ENCODE assay signal across 8 cellular contexts in the genomic region with DNA sequence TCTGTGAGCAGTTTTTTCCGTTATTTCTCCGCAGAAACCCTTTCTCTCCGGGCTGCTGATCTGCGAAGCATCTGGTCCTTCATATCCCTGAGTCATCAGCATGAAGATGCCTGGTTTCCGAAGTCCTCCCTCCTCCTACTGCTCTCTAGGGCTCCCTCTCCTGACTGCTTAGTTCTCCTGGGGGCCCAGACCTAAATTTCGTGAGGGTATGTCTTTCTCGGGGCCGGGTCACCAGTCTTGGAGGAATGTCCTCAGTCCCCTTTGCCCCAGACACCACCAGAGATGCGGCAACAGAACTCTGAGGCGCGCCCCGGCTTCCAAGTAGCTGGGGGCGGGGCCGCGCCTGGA. TPM values are rescaled to one million over a fixed set of nuclear protein-coding genes. Genes with fewer than 3 reads are reported as not detected.
DNase-seq lines count a peak whose midpoint lies in the region; ATAC-seq and TF ChIP-seq lines count a peak whose summit lies in the region.

No MANE protein-coding gene starts in this region.

- H3K79me1 ChIP-seq in mesenchymal stem cell (replicated peaks; ENCODE audit: low read length, poor library complexity, severe bottlenecking), result no peaks in the 10 kb centered on the region

- H3K9ac ChIP-seq in mesenchymal stem cell (ENCODE audit: low read length), result no peak overlapping the region

- no peak overlapping the region for H4K8ac ChIP-seq in mesenchymal stem cell (ENCODE audit: low read length)

- H3K4me1 ChIP-seq in mesenchymal stem cell (ENCODE audit: control insufficient read depth, insufficient read depth, low read depth, low read length) (peaks cover 13% of the 10 kb centered on the region), uterus (peaks cover 0 to 14% of the 10 kb centered on the region in 2 donors)

- 3% methylated on average over 15 of the region's 15 CpGs for WGBS in mesenchymal stem cell

- no peak overlapping the region for H3K27ac ChIP-seq in mesenchymal stem cell (ENCODE audit: low read length, poor library complexity, severe bottlenecking)
- no peak overlapping the region for H3K27ac ChIP-seq in uterus

- TF ChIP-seq CTCF in choroid plexus epithelial cell (conservative IDR thresholded peaks at IDR 0.05; ENCODE audit: low read depth, low read length), result peak; percentile 40
- no peak for TF ChIP-seq CTCF in uterus (IDR thresholded peaks at IDR 0.05)

- H3K27me3 ChIP-seq in mesenchymal stem cell (ENCODE audit: control insufficient read depth in 1 of 2, insufficient read depth in 1 of 2, low read length in 2 of 2) (peaks cover 40 to 76% of the 10 kb centered on the region in 2 experiments), uterus (peaks cover 0 to 9% of the 10 kb centered on the region in 2 donors)

- no peak overlapping the region for H2BK5ac ChIP-seq in mesenchymal stem cell (ENCODE audit: low read depth, low read length, poor library complexity, severe bottlenecking)

- peaks cover 0 to 5% of the 10 kb centered on the region in 2 experiments for H3K36me3 ChIP-seq in mesenchymal stem cell (ENCODE audit: control insufficient read depth in 1 of 2, insufficient read depth in 2 of 2, low read depth in 1 of 2, low read length in 2 of 2)
- no peaks in the 10 kb centered on the region for H3K36me3 ChIP-seq in uterus

- peak overlapping the region; percentile 3 for H4K91ac ChIP-seq in mesenchymal stem cell (ENCODE audit: low read length)

- H3K18ac ChIP-seq in mesenchymal stem cell (ENCODE audit: low read depth in 1 of 2, low read length in 2 of 2), result no peak overlapping the region

- no peak overlapping the region for H2AK5ac ChIP-seq in mesenchymal stem cell (ENCODE audit: low read length, severe bottlenecking)

- no peak overlapping the region for H3K4ac ChIP-seq in mesenchymal stem cell (ENCODE audit: low read depth in 1 of 2, low read length in 2 of 2)

- no peaks in the 10 kb centered on the region for H3K9me3 ChIP-seq in mesenchymal stem cell (ENCODE audit: control insufficient read depth, low read length)
- H3K9me3 ChIP-seq in uterus, result no peaks in the 10 kb centered on the region

- H2AFZ ChIP-seq in mesenchymal stem cell (ENCODE audit: low read depth, low read length), result peak overlapping the region; percentile 49

- no peak overlapping the region for H3K14ac ChIP-seq in mesenchymal stem cell (ENCODE audit: low read length in 2 of 2)

- H3K4me3 ChIP-seq in choroid plexus epithelial cell (ENCODE audit: low read depth, low read length) (peak overlapping the region; percentile 58), mesenchymal stem cell (ENCODE audit: insufficient read depth in 1 of 2, low read depth in 1 of 2, low read length in 2 of 2) (peak overlapping the region; percentile 69 to 71), uterus (peak overlapping the region; percentile 10 to 38)

- intact Hi-C loops in uterus (cut with DNase I; ENCODE audit: low total_unique reads), result no loop called here

- ATAC-seq in GM18502 (IDR thresholded peaks at IDR 0.05; ENCODE audit: poor library complexity, unreplicated experiment), result peak; percentile 5

- H3K23ac ChIP-seq in mesenchymal stem cell (ENCODE audit: low read length in 2 of 2), result no peak overlapping the region

- no peak overlapping the region for H2BK12ac ChIP-seq in mesenchymal stem cell (ENCODE audit: low read length in 2 of 2)

- TF ChIP-seq POLR2A in uterus (IDR thresholded peaks at IDR 0.05), result no peak

- DNase-seq in ACHN (peak; percentile 92), NCI-H446 treated with DMSO at 0.1 percent for 48 hours (lab: John Stamatoyannopoulos, UW) (peak; percentile 73), choroid plexus epithelial cell (ENCODE audit: low read depth) (peak; percentile 53), mesenchymal stem cell (peak; percentile 56), uterus (no peak)
- no peak for DNase-seq in NK-92 treated with Interleukin-12 subunit alpha and Interleukin-12 subunit beta, amount 100 ng/mL, for 24 hours (lab: John Stamatoyannopoulos, UW)
- DNase-seq in stimulated activated CD4-positive, alpha-beta T cell treated with anti-CD3 and anti-CD28 coated beads, Interleukin-4, amount 100 ng/mL, for 1 hour, result no peak

- no peak overlapping the region for H2BK120ac ChIP-seq in mesenchymal stem cell (ENCODE audit: low read depth, low read length)

- peak overlapping the region; percentile 98 for H3K4me2 ChIP-seq in mesenchymal stem cell (ENCODE audit: low read length, poor library complexity, severe bottlenecking)

- in situ Hi-C loops in ACHN (cut with HindIII; ENCODE audit: low pct_ligation_motif_present, low pct_unique_long_range_greater_than_20kb, low sequenced_read_pairs), result no loop called here

- H2BK15ac ChIP-seq in mesenchymal stem cell (ENCODE audit: low read depth, poor library complexity, severe bottlenecking), result no peak overlapping the region

RNA-seq across cellular contexts. Expression of a gene that starts 0.6 kb away (rescaled TPM):
- polyA plus RNA-seq in mesenchymal stem cell (2013, experiment 1 of 2), result 0.01 TPM
- polyA plus RNA-seq in mesenchymal stem cell (2013, experiment 2 of 2), result 0.01 TPM
- 1 to 10 TPM in 2 of 4 donors, not detected in 2; 1.8 to 2.2 TPM for total RNA-seq in uterus

Comparison
In these comparisons a context has a peak if more than half of its experiments do, and no peak if none do; other contexts are left out.
1. DNase-seq: peak in ACHN (single experiment), NCI-H446 treated with DMSO at 0.1 percent for 48 hours (single experiment), choroid plexus epithelial cell (single experiment) and mesenchymal stem cell (single experiment); none in uterus (0 of 2), NK-92 treated with Interleukin-12 subunit alpha and Interleukin-12 subunit beta, amount 100 ng/mL, for 24 hours (single experiment) and stimulated activated CD4-positive, alpha-beta T cell treated with anti-CD3 and anti-CD28 coated beads, Interleukin-4, amount 100 ng/mL, for 1 hour (single experiment).
2. Peak in every context shown above with its lines, with median percentiles within 50 percentile points of each other: H3K4me3 ChIP-seq.